ENCODE assay signal across 12 cellular contexts in the genomic region with DNA sequence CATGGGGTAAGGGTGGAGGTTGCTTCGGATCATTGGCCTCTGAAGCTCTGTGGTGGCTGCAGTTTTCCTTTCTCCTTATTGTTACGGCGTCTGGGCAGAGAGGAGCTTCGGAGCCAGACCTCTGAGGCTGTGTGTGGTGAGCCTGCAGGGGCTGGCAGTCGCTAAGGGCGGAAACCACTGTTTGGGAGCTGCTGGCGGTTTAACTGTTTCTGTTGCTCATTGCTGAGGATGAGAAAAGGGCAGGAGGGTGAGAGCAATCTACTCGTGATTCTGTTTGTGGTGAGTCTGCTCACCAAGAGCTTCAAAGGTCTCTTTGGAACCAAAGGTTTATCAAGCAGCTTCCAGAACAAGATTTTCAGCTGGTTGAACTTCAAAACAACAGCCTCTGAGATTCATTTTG.
DNase-seq lines count a peak whose midpoint lies in the region; ATAC-seq and TF ChIP-seq lines count a peak whose summit lies in the region.
"Had no signal": no experiment of that assay in that cellular context is flagged by ENCODE, and none has a peak within 500 bp of the region (broad histone marks: within the 10 kb centered on the region; RNA-seq: fewer than 3 reads in every experiment).

No MANE protein-coding gene starts in this region.

- TF ChIP-seq CTCF in psoas muscle (IDR thresholded peaks at IDR 0.05), result no peak

- no peak for ATAC-seq in GM21786 (IDR thresholded peaks at IDR 0.05; ENCODE audit: unreplicated experiment)
- ATAC-seq in psoas muscle, result no peak

- no peaks in the 10 kb centered on the region for H3K36me3 ChIP-seq in psoas muscle (ENCODE audit: insufficient read depth in 1 of 2, low read depth in 1 of 2)
- H3K36me3 ChIP-seq: cardiac muscle cell, suprapubic skin had no signal

- DNase-seq in stimulated activated CD4-positive, alpha-beta T cell treated with anti-CD3 and anti-CD28 coated beads, Interleukin-15, amount 100 ng/mL, for 24 hours, result peak; percentile 43
- DNase-seq in stimulated activated CD4-positive, alpha-beta T cell treated with anti-CD3 and anti-CD28 coated beads, Interleukin-12 subunit alpha, Interleukin-12 subunit beta, amount 100 ng/mL, for 4 hours, result no peak
- DNase-seq in activated CD4-positive, alpha-beta memory T cell treated with anti-CD3 and anti-CD28 coated beads for 36 hours, result peak; percentile 47
- DNase-seq in glomerular visceral epithelial cell (ENCODE audit: extremely low spot score) (peak; percentile 0), Ammon's horn (ENCODE audit: low spot score) (no peak), psoas muscle (no peak), NCI-H1048 (lab: John Stamatoyannopoulos, UW) (no peak)
- DNase-seq: NCI-H187 had no signal

- H3K9me3 Mint-ChIP-seq in activated CD4-positive, alpha-beta memory T cell treated with anti-CD3 and anti-CD28 coated beads for 36 hours, result no peaks in the 10 kb centered on the region

- H3K27me3 ChIP-seq in psoas muscle (ENCODE audit: insufficient read depth in 3 of 3, low read length in 2 of 3), result no peaks in the 10 kb centered on the region
- H3K27me3 ChIP-seq: suprapubic skin had no signal

- no peak overlapping the region for H3K4me3 ChIP-seq in psoas muscle
- H3K4me3 ChIP-seq: cardiac muscle cell, suprapubic skin had no signal

- no peak overlapping the region for H3K27ac Mint-ChIP-seq in activated CD4-positive, alpha-beta memory T cell treated with anti-CD3 and anti-CD28 coated beads for 36 hours

- no peak overlapping the region for H3K27ac ChIP-seq in psoas muscle
- H3K27ac ChIP-seq: C4-2B, cardiac muscle cell, suprapubic skin had no signal

- no peaks in the 10 kb centered on the region for H3K27me3 Mint-ChIP-seq in activated CD4-positive, alpha-beta memory T cell treated with anti-CD3 and anti-CD28 coated beads for 36 hours

- no peaks in the 10 kb centered on the region for H3K4me1 ChIP-seq in psoas muscle
- H3K4me1 ChIP-seq: suprapubic skin had no signal

- CTCF ChIA-PET in activated CD4-positive, alpha-beta memory T cell treated with anti-CD3 and anti-CD28 coated beads for 36 hours (lab: Charles Lee), result interaction anchor here (0.6 kb wide), 1 partner anchor 67 kb away, joined by 3 read pairs; no protein-coding TSS in a partner anchor

- H3K36me3 Mint-ChIP-seq in activated CD4-positive, alpha-beta memory T cell treated with anti-CD3 and anti-CD28 coated beads for 36 hours, result no peaks in the 10 kb centered on the region

- WGBS in psoas muscle, 3 donors, result 41 to 50% (median 49%) methylated on average over 8 of the region's 8 CpGs

- peaks cover 12% of the 10 kb centered on the region for H3K4me1 Mint-ChIP-seq in activated CD4-positive, alpha-beta memory T cell treated with anti-CD3 and anti-CD28 coated beads for 36 hours (ENCODE audit: low read depth)

- POLR2A ChIA-PET in activated CD4-positive, alpha-beta memory T cell treated with anti-CD3 and anti-CD28 coated beads for 36 hours (lab: Charles Lee), result no interaction called here

- intact Hi-C loops in activated CD4-positive, alpha-beta memory T cell treated with anti-CD3 and anti-CD28 coated beads for 36 hours (cut with micrococcal nuclease), result no loop called here
- intact Hi-C loops in psoas muscle (cut with DNase I), result no loop called here

- no peak overlapping the region for H3K4me3 Mint-ChIP-seq in activated CD4-positive, alpha-beta memory T cell treated with anti-CD3 and anti-CD28 coated beads for 36 hours

- H3K9me3 ChIP-seq in psoas muscle, result no peaks in the 10 kb centered on the region
- H3K9me3 ChIP-seq: suprapubic skin had no signal

Comparison
In these comparisons a context has a peak if more than half of its experiments do, and no peak if none do; other contexts are left out.
1. DNase-seq: peak in stimulated activated CD4-positive, alpha-beta T cell treated with anti-CD3 and anti-CD28 coated beads, Interleukin-15, amount 100 ng/mL, for 24 hours (single experiment), activated CD4-positive, alpha-beta memory T cell treated with anti-CD3 and anti-CD28 coated beads for 36 hours (single experiment) and glomerular visceral epithelial cell (single experiment); none in stimulated activated CD4-positive, alpha-beta T cell treated with anti-CD3 and anti-CD28 coated beads, Interleukin-12 subunit alpha, Interleukin-12 subunit beta, amount 100 ng/mL, for 4 hours (single experiment), Ammon's horn (single experiment), psoas muscle (0 of 2) and NCI-H1048 (single experiment).